11 cellular contexts compared by ENCODE assay signal in the genomic region with DNA sequence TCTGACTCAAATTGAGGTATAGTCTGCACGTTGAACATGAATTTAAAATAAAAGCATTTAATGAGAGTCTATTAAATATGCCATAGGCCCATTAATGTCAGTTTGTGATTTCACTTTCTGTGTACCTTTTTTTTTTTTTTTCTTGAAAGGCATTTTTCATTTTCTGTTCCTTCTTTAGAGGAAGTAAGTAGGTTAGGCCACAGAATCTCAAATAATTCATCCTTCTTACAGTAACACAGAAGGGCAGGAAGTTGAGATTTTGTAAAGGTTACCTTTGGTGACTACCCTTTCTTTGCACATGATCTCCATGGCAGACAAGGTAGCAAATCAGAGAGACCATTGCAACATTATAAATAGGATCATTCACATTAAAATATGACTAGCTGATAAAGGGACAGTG. TPM values are rescaled to one million over a fixed set of nuclear protein-coding genes. Genes with fewer than 3 reads are reported as not detected.
DNase-seq lines count a peak whose midpoint lies in the region; ATAC-seq and TF ChIP-seq lines count a peak whose summit lies in the region.
"Had no signal": no experiment of that assay in that cellular context is flagged by ENCODE, and none has a peak within 500 bp of the region (broad histone marks: within the 10 kb centered on the region; RNA-seq: fewer than 3 reads in every experiment).

No MANE protein-coding gene starts in this region.

- H3K9me3 Mint-ChIP-seq in activated CD4-positive, alpha-beta T cell treated with anti-CD3 and anti-CD28 coated beads for 36 hours (ENCODE audit: low read depth) = no peaks in the 10 kb centered on the region
- H3K9me3 Mint-ChIP-seq in natural killer cell = no peaks in the 10 kb centered on the region

- no peak overlapping the region for H3K27ac ChIP-seq in WERI-Rb-1
- H3K27ac ChIP-seq: A549, SK-N-MC had no signal

- peaks cover 25% of the 10 kb centered on the region for H3K36me3 Mint-ChIP-seq in activated CD4-positive, alpha-beta T cell treated with anti-CD3 and anti-CD28 coated beads for 36 hours (ENCODE audit: low read depth)
- no peaks in the 10 kb centered on the region for H3K36me3 Mint-ChIP-seq in natural killer cell

- no peaks in the 10 kb centered on the region for H3K27me3 Mint-ChIP-seq in activated CD4-positive, alpha-beta T cell treated with anti-CD3 and anti-CD28 coated beads for 36 hours
- no peaks in the 10 kb centered on the region for H3K27me3 Mint-ChIP-seq in natural killer cell (ENCODE audit: low read depth in 2 of 2)

- POLR2A ChIA-PET in activated CD4-positive, alpha-beta T cell treated with anti-CD3 and anti-CD28 coated beads for 36 hours (lab: Charles Lee) = no interaction called here

- peak; percentile 67 for ATAC-seq in activated CD4-positive, alpha-beta T cell treated with anti-CD3 and anti-CD28 coated beads for 36 hours
- ATAC-seq in GM21786 (IDR thresholded peaks at IDR 0.05; ENCODE audit: unreplicated experiment) (peak; percentile 88), HG03565 (IDR thresholded peaks at IDR 0.05; ENCODE audit: unreplicated experiment) (peak; percentile 81), natural killer cell (peak; percentile 29 to 57 (median 40))
- ATAC-seq: A549 had no signal

- intact Hi-C loops in activated CD4-positive, alpha-beta T cell treated with anti-CD3 and anti-CD28 coated beads for 36 hours (cut with DNase I, micrococcal nuclease) = loop anchor here (2.0 to 5.0 kb wide), 6 partner anchors 104 to 576 kb away; no protein-coding TSS in a partner anchor
- intact Hi-C loops in natural killer cell (cut with micrococcal nuclease) = no loop called here

- no peaks in the 10 kb centered on the region for H3K27me3 ChIP-seq in WERI-Rb-1 (ENCODE audit: insufficient read depth, low read depth, severe bottlenecking)

- no peaks in the 10 kb centered on the region for H3K9me3 ChIP-seq in WERI-Rb-1 (ENCODE audit: severe bottlenecking)
- H3K9me3 ChIP-seq: A549 had no signal

- H3K4me3 Mint-ChIP-seq in activated CD4-positive, alpha-beta T cell treated with anti-CD3 and anti-CD28 coated beads for 36 hours = no peak overlapping the region
- peak overlapping the region; percentile 9 for H3K4me3 Mint-ChIP-seq in natural killer cell

- DNase-seq in activated CD4-positive, alpha-beta T cell treated with anti-CD3 and anti-CD28 coated beads for 36 hours = no peak
- no peak for DNase-seq in activated CD4-positive, alpha-beta T cell treated with anti-CD3 and anti-CD28 coated beads, Interleukin-2, amount 50 U/mL, for 48 hours
- DNase-seq in natural killer cell (no peak), NCI-H2171 treated with DMSO at 0.1 percent for 48 hours (lab: John Stamatoyannopoulos, UW) (no peak), WERI-Rb-1 (no peak), NCI-H1092 (lab: John Stamatoyannopoulos, UW) (no peak)
- DNase-seq: amygdala had no signal

- peak overlapping the region; percentile 66 for H3K27ac Mint-ChIP-seq in activated CD4-positive, alpha-beta T cell treated with anti-CD3 and anti-CD28 coated beads for 36 hours
- H3K27ac Mint-ChIP-seq in natural killer cell = peak overlapping the region; percentile 59 to 70

- no peaks in the 10 kb centered on the region for H3K36me3 ChIP-seq in WERI-Rb-1

- no peak overlapping the region for H3K4me3 ChIP-seq in WERI-Rb-1 (ENCODE audit: low read depth, low read length)
- H3K4me3 ChIP-seq: A549, SK-N-MC had no signal

- CTCF ChIA-PET in activated CD4-positive, alpha-beta T cell treated with anti-CD3 and anti-CD28 coated beads for 36 hours (lab: Charles Lee) = interaction anchor here (1.4 to 1.6 kb wide), 2 partner anchors 10 to 430 kb away, joined by 3 to 7 read pairs; no protein-coding TSS in a partner anchor

- peaks cover 62% of the 10 kb centered on the region for H3K4me1 Mint-ChIP-seq in activated CD4-positive, alpha-beta T cell treated with anti-CD3 and anti-CD28 coated beads for 36 hours
- H3K4me1 Mint-ChIP-seq in natural killer cell = peaks cover 25 to 28% of the 10 kb centered on the region in 2 donors

- no peak for TF ChIP-seq CTCF in natural killer cell (IDR thresholded peaks at IDR 0.05)
- no peak for TF ChIP-seq CTCF in WERI-Rb-1 (IDR thresholded peaks at IDR 0.05; ENCODE audit: low read depth, low read length)

RNA-seq across cellular contexts. Expression of gene L3MBTL3, which starts 9.6 kb away (rescaled TPM):
- total RNA-seq in activated CD4-positive, alpha-beta T cell treated with anti-CD3 and anti-CD28 coated beads for 36 hours = 1 to 10 TPM; 5.4 to 9.3 TPM
- 10 to 100 TPM; 24.1 to 42.4 (median 27.5) TPM for total RNA-seq in natural killer cell
